Comparison of ENCODE assay signal across 1 cellular context in the genomic region with DNA sequence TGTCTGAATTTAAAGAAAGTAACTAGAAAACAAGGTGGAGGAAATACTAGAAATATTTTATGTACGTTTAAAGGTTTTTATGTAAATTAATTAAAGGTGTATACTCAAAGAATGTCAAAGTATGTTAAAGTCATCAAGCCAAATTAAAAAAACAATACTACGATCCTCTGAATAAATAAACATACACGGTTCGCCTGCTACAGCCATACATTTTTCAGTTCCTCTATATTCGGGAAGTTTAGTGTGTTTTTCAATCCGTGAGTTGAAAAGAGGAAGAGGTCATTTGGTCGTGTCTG.
A peak's percentile ranks its signal among the peaks of the same experiment; 100 is the strongest.
TF ChIP-seq lines count a peak whose summit lies in the region.

No MANE protein-coding gene starts in this region.

TF ChIP-seq in GM12878, 131 proteins besides CTCF, POLR2A, EP300 and RAD21 (continues in another document):
- TF ChIP-seq POU2F2 (IDR thresholded peaks at IDR 0.05; ENCODE audit: borderline replicate concordance, low read depth, low read length): no peak
- TF ChIP-seq BCLAF1 (IDR thresholded peaks at IDR 0.05): no peak
- no peak for TF ChIP-seq SP1 (IDR thresholded peaks at IDR 0.05; ENCODE audit: low read depth, low read length)
- TF ChIP-seq BACH1 (IDR thresholded peaks at IDR 0.05; ENCODE audit: borderline replicate concordance): no peak
- no peak for TF ChIP-seq WRNIP1 (IDR thresholded peaks at IDR 0.05; ENCODE audit: borderline replicate concordance, low read depth, low read length)
- no peak for TF ChIP-seq ESRRA (IDR thresholded peaks at IDR 0.05; ENCODE audit: low read length)
- no peak for TF ChIP-seq FOXK2 (IDR thresholded peaks at IDR 0.05)
- TF ChIP-seq ZNF274 (IDR thresholded peaks at IDR 0.05; ENCODE audit: insufficient read depth, insufficient read length): no peak
- no peak for TF ChIP-seq CBX5 (IDR thresholded peaks at IDR 0.05; ENCODE audit: low read depth)
- TF ChIP-seq, protein P1, sequence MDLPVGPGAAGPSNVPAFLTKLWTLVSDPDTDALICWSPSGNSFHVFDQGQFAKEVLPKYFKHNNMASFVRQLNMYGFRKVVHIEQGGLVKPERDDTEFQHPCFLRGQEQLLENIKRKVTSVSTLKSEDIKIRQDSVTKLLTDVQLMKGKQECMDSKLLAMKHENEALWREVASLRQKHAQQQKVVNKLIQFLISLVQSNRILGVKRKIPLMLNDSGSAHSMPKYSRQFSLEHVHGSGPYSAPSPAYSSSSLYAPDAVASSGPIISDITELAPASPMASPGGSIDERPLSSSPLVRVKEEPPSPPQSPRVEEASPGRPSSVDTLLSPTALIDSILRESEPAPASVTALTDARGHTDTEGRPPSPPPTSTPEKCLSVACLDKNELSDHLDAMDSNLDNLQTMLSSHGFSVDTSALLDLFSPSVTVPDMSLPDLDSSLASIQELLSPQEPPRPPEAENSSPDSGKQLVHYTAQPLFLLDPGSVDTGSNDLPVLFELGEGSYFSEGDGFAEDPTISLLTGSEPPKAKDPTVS (IDR thresholded peaks at IDR 0.05; ENCODE audit: low read depth, low read length): no peak
- no peak for TF ChIP-seq GABPA (IDR thresholded peaks at IDR 0.05; ENCODE audit: low read depth)
- 0 out of 2 replicates have a peak, but pooled peaks have one; percentile 18 for TF ChIP-seq MEF2A (IDR thresholded peaks at IDR 0.05; ENCODE audit: insufficient read depth, low read depth, low read length)
- no peak for TF ChIP-seq ZNF384 (IDR thresholded peaks at IDR 0.05; ENCODE audit: borderline replicate concordance, low read depth, low read length)
- no peak for TF ChIP-seq IRF5 (IDR thresholded peaks at IDR 0.05; ENCODE audit: borderline replicate concordance)
- no peak for TF ChIP-seq ZSCAN29 (IDR thresholded peaks at IDR 0.05)
- TF ChIP-seq ATF7 (IDR thresholded peaks at IDR 0.05; ENCODE audit: low read depth): no peak
- TF ChIP-seq JUNB (IDR thresholded peaks at IDR 0.05): no peak
- no peak for TF ChIP-seq KLF5 (IDR thresholded peaks at IDR 0.05; ENCODE audit: partially characterized antibody)
- no peak for TF ChIP-seq BCL3 (IDR thresholded peaks at IDR 0.05; ENCODE audit: borderline replicate concordance, insufficient read depth, low read depth, low read length, poor library complexity, severe bottlenecking)
- TF ChIP-seq FOS (IDR thresholded peaks at IDR 0.05; ENCODE audit: borderline replicate concordance, extremely low read depth, insufficient read length): no peak
- TF ChIP-seq CUX1 (IDR thresholded peaks at IDR 0.05; ENCODE audit: insufficient replicate concordance, low read depth, low read length): no peak
- no peak for TF ChIP-seq RCOR1 (conservative IDR thresholded peaks at IDR 0.05; ENCODE audit: low read depth, low read length)
- no peak for TF ChIP-seq SUPT20H (IDR thresholded peaks at IDR 0.05; ENCODE audit: borderline replicate concordance, control insufficient read depth, low read depth, low read length)
- TF ChIP-seq IRF4 (IDR thresholded peaks at IDR 0.05; ENCODE audit: low read depth, low read length): 0 out of 2 replicates have a peak, but pooled peaks have one; percentile 15
- 0 out of 2 replicates have a peak, but pooled peaks have one; percentile 74 for TF ChIP-seq EED (IDR thresholded peaks at IDR 0.05; ENCODE audit: low read depth)
- TF ChIP-seq, protein P2, sequence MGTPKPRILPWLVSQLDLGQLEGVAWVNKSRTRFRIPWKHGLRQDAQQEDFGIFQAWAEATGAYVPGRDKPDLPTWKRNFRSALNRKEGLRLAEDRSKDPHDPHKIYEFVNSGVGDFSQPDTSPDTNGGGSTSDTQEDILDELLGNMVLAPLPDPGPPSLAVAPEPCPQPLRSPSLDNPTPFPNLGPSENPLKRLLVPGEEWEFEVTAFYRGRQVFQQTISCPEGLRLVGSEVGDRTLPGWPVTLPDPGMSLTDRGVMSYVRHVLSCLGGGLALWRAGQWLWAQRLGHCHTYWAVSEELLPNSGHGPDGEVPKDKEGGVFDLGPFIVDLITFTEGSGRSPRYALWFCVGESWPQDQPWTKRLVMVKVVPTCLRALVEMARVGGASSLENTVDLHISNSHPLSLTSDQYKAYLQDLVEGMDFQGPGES (IDR thresholded peaks at IDR 0.05): no peak
- TF ChIP-seq RB1 (IDR thresholded peaks at IDR 0.05; ENCODE audit: borderline replicate concordance): no peak
- TF ChIP-seq NR2F1 (conservative IDR thresholded peaks at IDR 0.05): no peak
- no peak for TF ChIP-seq JUND (IDR thresholded peaks at IDR 0.05; ENCODE audit: low read depth, low read length)
- peak; percentile 18 for TF ChIP-seq MEF2B (IDR thresholded peaks at IDR 0.05; ENCODE audit: partially characterized antibody, poor library complexity, severe bottlenecking)
- TF ChIP-seq MYC (IDR thresholded peaks at IDR 0.05; ENCODE audit: insufficient read depth, insufficient read length, insufficient replicate concordance, low read length, severe bottlenecking): no peak
- TF ChIP-seq, protein P3, sequence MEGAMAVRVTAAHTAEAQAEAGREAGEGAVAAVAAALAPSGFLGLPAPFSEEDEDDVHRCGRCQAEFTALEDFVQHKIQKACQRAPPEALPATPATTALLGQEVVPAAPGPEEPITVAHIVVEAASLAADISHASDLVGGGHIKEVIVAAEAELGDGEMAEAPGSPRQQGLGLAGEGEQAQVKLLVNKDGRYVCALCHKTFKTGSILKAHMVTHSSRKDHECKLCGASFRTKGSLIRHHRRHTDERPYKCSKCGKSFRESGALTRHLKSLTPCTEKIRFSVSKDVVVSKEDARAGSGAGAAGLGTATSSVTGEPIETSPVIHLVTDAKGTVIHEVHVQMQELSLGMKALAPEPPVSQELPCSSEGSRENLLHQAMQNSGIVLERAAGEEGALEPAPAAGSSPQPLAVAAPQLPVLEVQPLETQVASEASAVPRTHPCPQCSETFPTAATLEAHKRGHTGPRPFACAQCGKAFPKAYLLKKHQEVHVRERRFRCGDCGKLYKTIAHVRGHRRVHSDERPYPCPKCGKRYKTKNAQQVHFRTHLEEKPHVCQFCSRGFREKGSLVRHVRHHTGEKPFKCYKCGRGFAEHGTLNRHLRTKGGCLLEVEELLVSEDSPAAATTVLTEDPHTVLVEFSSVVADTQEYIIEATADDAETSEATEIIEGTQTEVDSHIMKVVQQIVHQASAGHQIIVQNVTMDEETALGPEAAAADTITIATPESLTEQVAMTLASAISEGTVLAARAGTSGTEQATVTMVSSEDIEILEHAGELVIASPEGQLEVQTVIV (IDR thresholded peaks at IDR 0.05; ENCODE audit: borderline replicate concordance, partially characterized antibody): no peak
- no peak for TF ChIP-seq ATF3 (IDR thresholded peaks at IDR 0.05; ENCODE audit: borderline replicate concordance, extremely low read depth, low read depth, low read length)
- no peak for TF ChIP-seq FOXM1 (IDR thresholded peaks at IDR 0.05; ENCODE audit: low read depth, low read length)
- TF ChIP-seq RUNX3 (IDR thresholded peaks at IDR 0.05; ENCODE audit: low read length): no peak
- TF ChIP-seq ZBTB33 (IDR thresholded peaks at IDR 0.05): no peak
- TF ChIP-seq PML (IDR thresholded peaks at IDR 0.05; ENCODE audit: low read length): no peak
- TF ChIP-seq PAX8 (IDR thresholded peaks at IDR 0.05): no peak
- TF ChIP-seq RAD51 (IDR thresholded peaks at IDR 0.05): no peak
